Comparison of ENCODE assay signal across 15 cellular contexts in genomic region chr6:78984225-78984950, GRCh38.
DNase-seq lines count a peak whose midpoint lies in the region; ATAC-seq and TF ChIP-seq lines count a peak whose summit lies in the region.
"Had no signal": no experiment of that assay in that cellular context is flagged by ENCODE, and none has a peak within 500 bp of the region (broad histone marks: within the 10 kb centered on the region; RNA-seq: fewer than 3 reads in every experiment).

No MANE protein-coding gene starts in this region.

- no peaks in the 10 kb centered on the region for H3K79me2 ChIP-seq in OCI-LY7 (ENCODE audit: insufficient read depth, low read depth, low read length)

- no peaks in the 10 kb centered on the region for H3K9me2 ChIP-seq in OCI-LY7 (ENCODE audit: insufficient read depth, low read length)

- H3K4me1 ChIP-seq in heart right ventricle (peaks cover 0 to 10% (median 0%) of the 10 kb centered on the region in 9 donors), OCI-LY7 (ENCODE audit: insufficient read depth, low read length, poor library complexity, severe bottlenecking) (no peaks in the 10 kb centered on the region)
- H3K4me1 ChIP-seq: HAP-1 had no signal

- no peak for DNase-seq in CD4-positive, alpha-beta T cell
- DNase-seq in heart right ventricle, result peak in 1 of 2 donors; percentile 13
- no peak for DNase-seq in mesothelial cell of epicardium (ENCODE audit: low spot score in 2 of 2, unreplicated experiment in 2 of 2)
- no peak for DNase-seq in NCI-H1105 treated with DMSO at 0.1 percent for 48 hours (lab: John Stamatoyannopoulos, UW)
- no peak for DNase-seq in OCI-LY7 (ENCODE audit: low spot score)
- DNase-seq: C1 segment of cervical spinal cord; CD4-positive, alpha-beta memory T cell; COR-L47; DND-41; GDM1 had no signal

- no peaks in the 10 kb centered on the region for H3K9me3 Mint-ChIP-seq in CD4-positive, alpha-beta T cell
- H3K9me3 Mint-ChIP-seq in activated T-helper 17 cell treated with anti-CD3 and anti-CD28 coated beads, Interleukin-2, amount 50 U/mL, for 72 hours, result no peaks in the 10 kb centered on the region
- H3K9me3 Mint-ChIP-seq in mesothelial cell of epicardium, result no peaks in the 10 kb centered on the region
- H3K9me3 Mint-ChIP-seq: CD4-positive, alpha-beta memory T cell had no signal

- ATAC-seq in CD4-positive, alpha-beta T cell (ENCODE audit: poor library complexity), result no peak
- ATAC-seq in activated T-helper 17 cell treated with anti-CD3 and anti-CD28 coated beads, Interleukin-2, amount 50 U/mL, for 72 hours (replicated peaks), result no peak
- ATAC-seq in heart right ventricle (peak; percentile 82 to 98 (median 94)), GM18868 (IDR thresholded peaks at IDR 0.05; ENCODE audit: unreplicated experiment) (no peak), GM18867 (IDR thresholded peaks at IDR 0.05; ENCODE audit: unreplicated experiment) (no peak)

- H3K36me3 ChIP-seq in heart right ventricle (peaks cover 0 to 100% (median 33%) of the 10 kb centered on the region in 9 donors), OCI-LY7 (ENCODE audit: insufficient read depth, low read length) (peaks cover 100% of the 10 kb centered on the region)

- POLR2A ChIA-PET in CD4-positive, alpha-beta T cell (lab: Charles Lee), result no interaction called here
- POLR2A ChIA-PET in OCI-LY7 (lab: Charles Lee), result interaction anchor here (0.8 to 1.0 kb wide), 2 partner anchors 13 to 14 kb away, joined by 3 to 5 read pairs; no protein-coding TSS in a partner anchor

- intact Hi-C loops in CD4-positive, alpha-beta T cell (cut with DNase I, micrococcal nuclease), result no loop called here
- intact Hi-C loops in heart right ventricle (cut with DNase I), result no loop called here
- intact Hi-C loops in OCI-LY7 (cut with micrococcal nuclease; ENCODE audit: unreplicated experiment), result no loop called here

- peaks cover 95% of the 10 kb centered on the region for H3K36me3 Mint-ChIP-seq in CD4-positive, alpha-beta T cell (ENCODE audit: low read depth)
- H3K36me3 Mint-ChIP-seq in activated T-helper 17 cell treated with anti-CD3 and anti-CD28 coated beads, Interleukin-2, amount 50 U/mL, for 72 hours (ENCODE audit: low read depth), result peaks cover 96% of the 10 kb centered on the region
- peaks cover 47% of the 10 kb centered on the region for H3K36me3 Mint-ChIP-seq in mesothelial cell of epicardium

- H3K27me3 ChIP-seq in CD4-positive, alpha-beta T cell (ENCODE audit: control insufficient read depth, insufficient read depth, low read length), result no peaks in the 10 kb centered on the region
- no peaks in the 10 kb centered on the region for H3K27me3 ChIP-seq in heart right ventricle

- H3K4me3 ChIP-seq in heart right ventricle, result no peak overlapping the region
- H3K4me3 ChIP-seq in OCI-LY7 (ENCODE audit: low read depth, low read length, poor library complexity, severe bottlenecking), result no peak overlapping the region
- H3K4me3 ChIP-seq: HAP-1 had no signal

- no peak overlapping the region for H2AFZ ChIP-seq in OCI-LY7 (ENCODE audit: low read length)

- no peak overlapping the region for H3K27ac ChIP-seq in CD4-positive, alpha-beta T cell (ENCODE audit: low read depth, low read length)
- H3K27ac ChIP-seq in heart right ventricle (peak overlapping the region in 7 of 10 donors; percentile 3 to 59 (median 29)), OCI-LY7 (ENCODE audit: low read depth, low read length, poor library complexity, severe bottlenecking) (no peak overlapping the region)

- H3K4me3 Mint-ChIP-seq in CD4-positive, alpha-beta T cell, result no peak overlapping the region
- no peak overlapping the region for H3K4me3 Mint-ChIP-seq in activated T-helper 17 cell treated with anti-CD3 and anti-CD28 coated beads, Interleukin-2, amount 50 U/mL, for 72 hours
- no peak overlapping the region for H3K4me3 Mint-ChIP-seq in mesothelial cell of epicardium
- H3K4me3 Mint-ChIP-seq: B cell; CD4-positive, alpha-beta memory T cell had no signal

- H4K20me1 ChIP-seq in OCI-LY7 (ENCODE audit: insufficient read depth, low read length), result no peaks in the 10 kb centered on the region

- H3K27ac Mint-ChIP-seq in CD4-positive, alpha-beta T cell, result peak overlapping the region; percentile 2
- H3K27ac Mint-ChIP-seq in activated T-helper 17 cell treated with anti-CD3 and anti-CD28 coated beads, Interleukin-2, amount 50 U/mL, for 72 hours, result peak overlapping the region; percentile 12
- peak overlapping the region; percentile 14 for H3K27ac Mint-ChIP-seq in mesothelial cell of epicardium
- H3K27ac Mint-ChIP-seq: B cell had no signal

- BruUV-seq in OCI-LY7 (replicated peaks; lab: Mats Ljungman, UMichigan), result no TSS peak

- no peaks in the 10 kb centered on the region for H3K9me3 ChIP-seq in CD4-positive, alpha-beta T cell (ENCODE audit: control insufficient read depth, low read length)
- H3K9me3 ChIP-seq in heart right ventricle, result no peaks in the 10 kb centered on the region
- no peaks in the 10 kb centered on the region for H3K9me3 ChIP-seq in OCI-LY7 (ENCODE audit: low read length)
- H3K9me3 ChIP-seq: HAP-1 had no signal

- no peak overlapping the region for H3K4me2 ChIP-seq in OCI-LY7 (ENCODE audit: low read length)

- WGBS in heart right ventricle, 2 donors, result 48 to 62% methylated on average over 4 of the region's 4 CpGs

- TF ChIP-seq CTCF in CD4-positive, alpha-beta T cell (IDR thresholded peaks at IDR 0.05), result no peak
- no peak for TF ChIP-seq CTCF in heart right ventricle (IDR thresholded peaks at IDR 0.05)
- TF ChIP-seq CTCF in mesothelial cell of epicardium (IDR thresholded peaks at IDR 0.05; ENCODE audit: unreplicated experiment), result no peak
- TF ChIP-seq CTCF in OCI-LY7 (conservative IDR thresholded peaks at IDR 0.05; ENCODE audit: low read length), result no peak

- no peaks in the 10 kb centered on the region for H3K27me3 Mint-ChIP-seq in CD4-positive, alpha-beta T cell
- H3K27me3 Mint-ChIP-seq in activated T-helper 17 cell treated with anti-CD3 and anti-CD28 coated beads, Interleukin-2, amount 50 U/mL, for 72 hours, result no peaks in the 10 kb centered on the region
- H3K27me3 Mint-ChIP-seq in mesothelial cell of epicardium (ENCODE audit: low read depth), result no peaks in the 10 kb centered on the region
- H3K27me3 Mint-ChIP-seq: B cell; CD4-positive, alpha-beta memory T cell had no signal

- no peaks in the 10 kb centered on the region for H3K4me1 Mint-ChIP-seq in CD4-positive, alpha-beta T cell (ENCODE audit: low read depth)
- no peaks in the 10 kb centered on the region for H3K4me1 Mint-ChIP-seq in activated T-helper 17 cell treated with anti-CD3 and anti-CD28 coated beads, Interleukin-2, amount 50 U/mL, for 72 hours
- peaks cover 3% of the 10 kb centered on the region for H3K4me1 Mint-ChIP-seq in mesothelial cell of epicardium
- H3K4me1 Mint-ChIP-seq: B cell had no signal

- CTCF ChIA-PET in CD4-positive, alpha-beta T cell (lab: Charles Lee), result no interaction called here
- CTCF ChIA-PET in OCI-LY7 (lab: Charles Lee; ENCODE audit: unreplicated experiment), result no interaction called here

Comparison
In these comparisons a context has a peak if more than half of its experiments do, and no peak if none do; other contexts are left out.
1. ATAC-seq: peak in heart right ventricle (8 of 8); none in CD4-positive, alpha-beta T cell (single experiment), activated T-helper 17 cell treated with anti-CD3 and anti-CD28 coated beads, Interleukin-2, amount 50 U/mL, for 72 hours (single experiment), GM18868 (single experiment) and GM18867 (single experiment).
2. H3K27ac ChIP-seq: peak in heart right ventricle (7 of 10); none in CD4-positive, alpha-beta T cell (single experiment) and OCI-LY7 (single experiment).
3. Peak in every context shown above with its lines, with median percentiles within 50 percentile points of each other: H3K27ac Mint-ChIP-seq.